In genomic region chr16:65509172-65509571, GRCh38 we compare ENCODE assay signal across 17 cellular contexts.
DNase-seq lines count a peak whose midpoint lies in the region; ATAC-seq and TF ChIP-seq lines count a peak whose summit lies in the region.
"Had no signal": no experiment of that assay in that cellular context is flagged by ENCODE, and none has a peak within 500 bp of the region (broad histone marks: within the 10 kb centered on the region; RNA-seq: fewer than 3 reads in every experiment).

No MANE protein-coding gene starts in this region.

- POLR2A ChIA-PET in SK-N-SH (lab: Yijun Ruan, JAX) = no interaction called here

- no peak for ATAC-seq in HG02798 (IDR thresholded peaks at IDR 0.05; ENCODE audit: poor library complexity, unreplicated experiment)
- ATAC-seq: HepG2 had no signal

- H2AFZ ChIP-seq in mammary epithelial cell (ENCODE audit: low read depth, low read length) (no peak overlapping the region), SK-N-SH (ENCODE audit: low read depth) (no peak overlapping the region)

- BruUV-seq in mammary epithelial cell (replicated peaks; lab: Mats Ljungman, UMichigan) = no TSS peak

- H3K4me2 ChIP-seq in mammary epithelial cell (ENCODE audit: insufficient read depth, low read depth, low read length) = no peak overlapping the region
- no peak overlapping the region for H3K4me2 ChIP-seq in SK-N-SH
- H3K4me2 ChIP-seq: KMS-11 had no signal

- in situ Hi-C loops in mammary epithelial cell (cut with MboI; ENCODE audit: low sequenced_read_pairs in 2 of 2) = no loop called here

- H3K79me2 ChIP-seq in mammary epithelial cell (ENCODE audit: insufficient read depth, low read length) (no peaks in the 10 kb centered on the region), SK-N-SH (ENCODE audit: insufficient read depth) (no peaks in the 10 kb centered on the region)

- H3K36me3 ChIP-seq in mammary epithelial cell (ENCODE audit: insufficient read depth, low read length) (no peaks in the 10 kb centered on the region), SK-N-SH (replicated peaks in 1 of 2; ENCODE audit: control insufficient read depth in 1 of 2, insufficient read depth in 2 of 2, low read length in 1 of 2) (no peaks in the 10 kb centered on the region)
- no peaks in the 10 kb centered on the region for H3K36me3 ChIP-seq in effector memory CD4-positive, alpha-beta T cell (ENCODE audit: control insufficient read depth, insufficient read depth, low read length)
- H3K36me3 ChIP-seq: MG63 had no signal

- intact Hi-C loops in mammary epithelial cell (cut with micrococcal nuclease) = no loop called here

- TF ChIP-seq EP300 in SK-N-SH (IDR thresholded peaks at IDR 0.05; ENCODE audit: borderline replicate concordance in 1 of 2, low read depth in 1 of 2, low read length in 1 of 2) = no peak

- H3K27me3 ChIP-seq in mammary epithelial cell (ENCODE audit: insufficient read depth, low read length) (no peaks in the 10 kb centered on the region), SK-N-SH (ENCODE audit: insufficient read depth) (no peaks in the 10 kb centered on the region)
- no peaks in the 10 kb centered on the region for H3K27me3 ChIP-seq in effector memory CD4-positive, alpha-beta T cell (replicated peaks; ENCODE audit: control insufficient read depth, insufficient read depth, low read length, poor library complexity, severe bottlenecking)
- H3K27me3 ChIP-seq: MG63 had no signal

- CTCF ChIA-PET in mammary epithelial cell (lab: Charles Lee; ENCODE audit: low non-redundant PET) = no interaction called here
- CTCF ChIA-PET in SK-N-SH (lab: Yijun Ruan, JAX) = no interaction called here

- no peaks in the 10 kb centered on the region for H3K9me3 ChIP-seq in mammary epithelial cell (replicated peaks; ENCODE audit: insufficient read depth, low read length)
- H3K9me3 ChIP-seq in SK-N-SH = no peaks in the 10 kb centered on the region
- no peaks in the 10 kb centered on the region for H3K9me3 ChIP-seq in effector memory CD4-positive, alpha-beta T cell (ENCODE audit: control insufficient read depth, low read length)
- H3K9me3 ChIP-seq: MG63 had no signal

- whole genome bisulfite sequencing in mammary epithelial cell (ENCODE audit: low coverage, missing lambda C conversion rate) = 83% methylated on average over 3 of the region's 4 CpGs
- WGBS in SK-N-SH (ENCODE audit: low lambda C conversion rate) = 39% methylated on average over 4 of the region's 4 CpGs

- H3F3A ChIP-seq in SK-N-SH (replicated peaks; ENCODE audit: insufficient read depth) = no peaks in the 10 kb centered on the region

- H3K9me2 ChIP-seq in SK-N-SH = no peaks in the 10 kb centered on the region

- TF ChIP-seq CTCF in mammary epithelial cell (conservative IDR thresholded peaks at IDR 0.05 in 1 of 2, IDR thresholded peaks at IDR 0.05 in 1 of 2; ENCODE audit: extremely low read depth in 1 of 2, insufficient read depth in 1 of 2, low read depth in 1 of 2, low read length in 2 of 2) (no peak), SK-N-SH (IDR thresholded peaks at IDR 0.05) (no peak)

- no peak overlapping the region for H3K4me3 ChIP-seq in mammary epithelial cell (replicated peaks in 1 of 3; ENCODE audit: insufficient read depth in 1 of 3, low read depth in 2 of 3, low read length in 3 of 3)
- no peak overlapping the region for H3K4me3 ChIP-seq in SK-N-SH (ENCODE audit: low read depth in 2 of 2, low read length in 1 of 2)
- no peak overlapping the region for H3K4me3 ChIP-seq in effector memory CD4-positive, alpha-beta T cell (ENCODE audit: insufficient read depth, low read depth, low read length, poor library complexity, severe bottlenecking)
- H3K4me3 ChIP-seq: MG63 had no signal

- H3K4me1 ChIP-seq in mammary epithelial cell (ENCODE audit: insufficient read depth, low read length) (no peaks in the 10 kb centered on the region), SK-N-SH (ENCODE audit: control insufficient read depth in 1 of 2, insufficient read depth in 2 of 2, low read depth in 1 of 2, low read length in 1 of 2) (no peaks in the 10 kb centered on the region; a peak in 1 of 4 replicates)
- H3K4me1 ChIP-seq in effector memory CD4-positive, alpha-beta T cell (ENCODE audit: control insufficient read depth, insufficient read depth, low read length, poor library complexity, severe bottlenecking) = no peaks in the 10 kb centered on the region

- DNase-seq in M059J (ENCODE audit: low read depth) (peak; percentile 54), mammary epithelial cell (peak; percentile 4), glomerular visceral epithelial cell (ENCODE audit: extremely low spot score) (peak; percentile 22), SK-N-SH (no peak), KG1 (lab: John Stamatoyannopoulos, UW) (no peak)
- DNase-seq in effector memory CD4-positive, alpha-beta T cell = no peak
- DNase-seq: Calu3; CD4-positive, alpha-beta memory T cell; DMS79; MG63; NCI-H1092; NCI-H2081 treated with DMSO at 0.1 percent for 48 hours; NCI-H524; SHP77 treated with DMSO at 0.1 percent for 48 hours had no signal

- no peak for TF ChIP-seq RAD21 in SK-N-SH (IDR thresholded peaks at IDR 0.05; ENCODE audit: low read length)

- H3K9ac ChIP-seq in mammary epithelial cell (ENCODE audit: insufficient read depth, low read length) (no peak overlapping the region), SK-N-SH (no peak overlapping the region)
- H3K9ac ChIP-seq: KMS-11 had no signal

- H3K27ac ChIP-seq in mammary epithelial cell (ENCODE audit: insufficient read depth, low read depth, low read length) (no peak overlapping the region), SK-N-SH (ENCODE audit: low read depth in 2 of 2, low read length in 1 of 2) (no peak overlapping the region)
- H3K27ac ChIP-seq in effector memory CD4-positive, alpha-beta T cell (ENCODE audit: insufficient read depth, low read length, poor library complexity, severe bottlenecking) = no peak overlapping the region
- H3K27ac ChIP-seq: KMS-11 had no signal

- dilution Hi-C loops in mammary epithelial cell (cut with HindIII; ENCODE audit: low sequenced_read_pairs) = no loop called here

- H4K20me1 ChIP-seq in mammary epithelial cell (ENCODE audit: insufficient read depth, low read length) (no peaks in the 10 kb centered on the region), SK-N-SH (ENCODE audit: insufficient read depth) (no peaks in the 10 kb centered on the region)

TF ChIP-seq in SK-N-SH, 30 proteins besides CTCF, POLR2A, EP300 and RAD21:
- no peak for TF ChIP-seq MXI1 (IDR thresholded peaks at IDR 0.05; ENCODE audit: low read depth, low read length)
- TF ChIP-seq FOXJ3 (CRISPR knock-in tag; IDR thresholded peaks at IDR 0.05) = no peak
- no peak for TF ChIP-seq IRF3 (IDR thresholded peaks at IDR 0.05; ENCODE audit: low read depth, low read length)
- no peak for TF ChIP-seq GABPA (IDR thresholded peaks at IDR 0.05; ENCODE audit: low read depth)
- TF ChIP-seq PBX3 (IDR thresholded peaks at IDR 0.05) = no peak
- no peak for TF ChIP-seq MEF2A (IDR thresholded peaks at IDR 0.05; ENCODE audit: borderline replicate concordance, low read depth)
- no peak for TF ChIP-seq REST (IDR thresholded peaks at IDR 0.05; ENCODE audit: low read depth, low read length)
- no peak for TF ChIP-seq TEAD4 (IDR thresholded peaks at IDR 0.05; ENCODE audit: borderline replicate concordance, insufficient read depth)
- TF ChIP-seq NRF1 (IDR thresholded peaks at IDR 0.05; ENCODE audit: low read depth, low read length) = no peak
- TF ChIP-seq MAX (IDR thresholded peaks at IDR 0.05; ENCODE audit: low read depth) = no peak
- TF ChIP-seq SMC3 (IDR thresholded peaks at IDR 0.05; ENCODE audit: low read depth, low read length) = no peak

Comparison
In these comparisons a context has a peak if more than half of its experiments do, and no peak if none do; other contexts are left out.
1. DNase-seq: peak in M059J (single experiment), mammary epithelial cell (single experiment) and glomerular visceral epithelial cell (single experiment); none in SK-N-SH (single experiment), KG1 (single experiment) and effector memory CD4-positive, alpha-beta T cell (0 of 3).